Comparison of ENCODE assay signal across 8 cellular contexts in genomic region chr18:76875390-76876330, GRCh38. TPM values are rescaled to one million over a fixed set of nuclear protein-coding genes. Genes with fewer than 3 reads are reported as not detected.
DNase-seq lines count a peak whose midpoint lies in the region; ATAC-seq and TF ChIP-seq lines count a peak whose summit lies in the region.

No MANE protein-coding gene starts in this region.

- intact Hi-C loops in cardiac septum (cut with DNase I) = no loop called here

- TF ChIP-seq CTCF in cardiac muscle cell (IDR thresholded peaks at IDR 0.05; ENCODE audit: low read depth, low read length) = peak; percentile 65

- peak; percentile 45 for ATAC-seq in HG03108 (IDR thresholded peaks at IDR 0.05; ENCODE audit: unreplicated experiment)

- peaks cover 9% of the 10 kb centered on the region for H3K36me3 ChIP-seq in cardiac muscle cell

- DNase-seq in cardiac muscle cell (ENCODE audit: low read depth in 1 of 2, low spot score in 1 of 2) (peak; percentile 55 to 71), cardiac septum (ENCODE audit: low spot score) (no peak), NCI-H82 (lab: John Stamatoyannopoulos, UW) (peak; percentile 79), amniotic epithelial cell (ENCODE audit: low read depth) (peak; percentile 50), iris pigment epithelial cell (ENCODE audit: low read depth) (peak; percentile 47), NK-92 (lab: John Stamatoyannopoulos, UW; ENCODE audit: unreplicated experiment) (no peak)
- DNase-seq in stimulated activated CD4-positive, alpha-beta T cell treated with anti-CD3 and anti-CD28 coated beads, TNF-alpha, amount 100 ng/mL, for 48 hours (ENCODE audit: low read depth in 3 of 3) = peak in 2 of 3 donors; percentile 13 to 33

- H3K4me1 ChIP-seq in cardiac muscle cell (ENCODE audit: low read depth) = peaks cover 7% of the 10 kb centered on the region

- H3K27ac ChIP-seq in cardiac muscle cell = no peak overlapping the region

- no peaks in the 10 kb centered on the region for H3K27me3 ChIP-seq in cardiac muscle cell

- H3K4me3 ChIP-seq in cardiac muscle cell = no peak overlapping the region

- no peaks in the 10 kb centered on the region for H3K9me3 ChIP-seq in cardiac muscle cell (ENCODE audit: low read depth)

RNA-seq across cellular contexts. Expression of gene ZNF236, which starts 53.3 kb away (rescaled TPM):
- 7.2 and 13.1 TPM in 2 replicates for total RNA-seq in cardiac muscle cell
- 5.8 and 8.6 TPM in 2 replicates for polyA plus RNA-seq in cardiac muscle cell
- 12.7 TPM for total RNA-seq in cardiac septum

Comparison
In these comparisons a context has a peak if more than half of its experiments do, and no peak if none do; other contexts are left out.
1. DNase-seq: peak in cardiac muscle cell (2 of 2), NCI-H82 (single experiment), amniotic epithelial cell (single experiment), iris pigment epithelial cell (single experiment) and stimulated activated CD4-positive, alpha-beta T cell treated with anti-CD3 and anti-CD28 coated beads, TNF-alpha, amount 100 ng/mL, for 48 hours (2 of 3); none in cardiac septum (single experiment) and NK-92 (single experiment).